ENCODE assay signal across 25 cellular contexts in the genomic region with DNA sequence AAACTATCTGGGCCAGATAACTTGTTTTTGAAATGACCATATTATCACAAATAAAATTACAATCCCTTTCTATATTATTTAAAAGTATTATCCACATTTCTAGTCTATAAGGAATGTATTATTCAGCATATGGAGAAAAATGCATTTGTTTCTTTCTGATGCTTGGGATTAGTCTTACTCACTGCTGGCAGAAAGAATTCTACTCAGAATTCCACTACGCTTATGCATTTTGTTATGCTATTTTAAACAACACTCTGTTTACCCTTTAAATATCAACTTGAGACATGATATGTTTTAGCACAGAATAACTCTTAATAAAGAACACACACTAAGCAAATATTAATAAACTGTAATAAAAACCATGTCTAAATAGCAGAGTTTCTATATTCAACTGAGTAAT.
"Had no signal": no experiment of that assay in that cellular context is flagged by ENCODE, and none has a peak within 500 bp of the region (broad histone marks: within the 10 kb centered on the region; RNA-seq: fewer than 3 reads in every experiment).

No MANE protein-coding gene starts in this region.

- H3K4me1 ChIP-seq: left ventricle myocardium inferior, neural progenitor cell, parathyroid adenoma, right atrium auricular region, right lobe of liver, stomach, tibial artery, upper lobe of right lung had no signal

- H3K27ac ChIP-seq: left ventricle myocardium inferior, neural progenitor cell, neutrophil, parathyroid adenoma, right atrium auricular region, right lobe of liver, stomach, thoracic aorta, tibial artery, upper lobe of right lung had no signal

- H3K27me3 ChIP-seq: neural progenitor cell, neutrophil, right atrium auricular region, right lobe of liver, stomach, tibial artery, upper lobe of right lung had no signal

- H2AFZ ChIP-seq: neural progenitor cell, parathyroid adenoma had no signal

- H3K79me2 ChIP-seq: parathyroid adenoma had no signal

- H3K4me2 ChIP-seq: neural progenitor cell, smooth muscle cell had no signal

- ATAC-seq: natural killer cell; right lobe of liver; stimulated activated memory B cell treated with anti-CD40 and anti-IgM and Interleukin-4, amounts not matched to agents 10 μg/mL and 1 μg/mL and 100 μg/mL, for 72 hours; upper lobe of right lung had no signal

- H3K36me3 ChIP-seq: left ventricle myocardium inferior, neural progenitor cell, neutrophil, right atrium auricular region, right lobe of liver, stomach, thoracic aorta, tibial artery, upper lobe of right lung had no signal

- DNase-seq: islet precursor cell; left ventricle myocardium inferior; mesendoderm; naive B cell; natural killer cell; nephron progenitor cell; occipital lobe; right lobe of liver; stimulated activated CD4-positive, alpha-beta T cell treated with anti-CD3 and anti-CD28 coated beads, Interleukin-1b, Interleukin-23, amount 100 ng/mL, for 48 hours; stimulated activated CD4-positive, alpha-beta T cell treated with anti-CD3 and anti-CD28 coated beads, Interleukin-2, amount 100 ng/mL, for 48 hours; stimulated activated CD4-positive, alpha-beta T cell treated with anti-CD3 and anti-CD28 coated beads, Interleukin-4, amount 100 ng/mL, for 4 hours; stimulated activated CD8-positive, alpha-beta memory T cell treated with anti-CD3 and anti-CD28 coated beads, Interleukin-4, amount 100 ng/mL, for 48 hours; stimulated activated naive CD4-positive, alpha-beta T cell treated with Interleukin-2 at 50 U/mL for 16 hours; stomach; tibial artery; trophoblast cell; upper lobe of right lung had no signal

- H3K9me3 ChIP-seq: left ventricle myocardium inferior, neutrophil, right atrium auricular region, right lobe of liver, stomach, thoracic aorta, tibial artery, upper lobe of right lung had no signal

- H3K9ac ChIP-seq: neural progenitor cell, parathyroid adenoma had no signal

- H3K4me3 ChIP-seq: left ventricle myocardium inferior, lung, neural progenitor cell, right atrium auricular region, right lobe of liver, smooth muscle cell, stomach, thoracic aorta, tibial artery, upper lobe of right lung had no signal
